ENCODE assay signal across 2 cellular contexts in genomic region chr5:140346348-140347221, GRCh38.
A peak's percentile ranks its signal among the peaks of the same experiment; 100 is the strongest.
TF ChIP-seq lines count a peak whose summit lies in the region.

Gene HBEGF (minus strand): TSS chr5:140346603. CDS start chr5:140346328, 275 bp downstream.

TF ChIP-seq in HEK293, 187 proteins besides CTCF, POLR2A, EP300 and RAD21 (continued from another document and continues in another):
- no peak for TF ChIP-seq ZBTB11 (tag by site-specific recombination; conservative IDR thresholded peaks at IDR 0.05; ENCODE audit: low read depth)
- TF ChIP-seq INSM2 (tag by site-specific recombination; IDR thresholded peaks at IDR 0.05), result peak; percentile 23; the same call in 1 of the 2 replicates
- TF ChIP-seq ZEB2 (tag by site-specific recombination; IDR thresholded peaks at IDR 0.05), result 0 out of 2 replicates have a peak, but pooled peaks have one; percentile 57
- 0 out of 2 replicates have a peak, but pooled peaks have one; percentile 29 for TF ChIP-seq KLF7 (tag by site-specific recombination; IDR thresholded peaks at IDR 0.05; ENCODE audit: borderline replicate concordance)
- no peak for TF ChIP-seq ZNF155 (tag by site-specific recombination; IDR thresholded peaks at IDR 0.05)
- TF ChIP-seq FEZF1 (tag by site-specific recombination; IDR thresholded peaks at IDR 0.05), result no peak
- peak; percentile 44 for TF ChIP-seq GLIS1 (tag by site-specific recombination; IDR thresholded peaks at IDR 0.05)
- TF ChIP-seq ZNF658 (tag by site-specific recombination; IDR thresholded peaks at IDR 0.05), result no peak
- peak; percentile 95 for TF ChIP-seq ZNF391 (tag by site-specific recombination; IDR thresholded peaks at IDR 0.05; ENCODE audit: borderline replicate concordance, low read depth)
- no peak for TF ChIP-seq ZNF544 (tag by site-specific recombination; IDR thresholded peaks at IDR 0.05)
- TF ChIP-seq ZBTB17 (tag by site-specific recombination; IDR thresholded peaks at IDR 0.05), result 0 out of 2 replicates have a peak, but pooled peaks have one; percentile 56
- TF ChIP-seq PATZ1 (tag by site-specific recombination; IDR thresholded peaks at IDR 0.05), result peak; percentile 4
- no peak for TF ChIP-seq ZNF221 (tag by site-specific recombination; IDR thresholded peaks at IDR 0.05; ENCODE audit: borderline replicate concordance)
- TF ChIP-seq ZBTB1 (tag by site-specific recombination; IDR thresholded peaks at IDR 0.05), result no peak
- peak; percentile 70; the same call in 1 of the 2 replicates for TF ChIP-seq ZNF501 (tag by site-specific recombination; IDR thresholded peaks at IDR 0.05)
- TF ChIP-seq ZXDB (tag by site-specific recombination; IDR thresholded peaks at IDR 0.05), result no peak
- no peak for TF ChIP-seq ZNF670 (tag by site-specific recombination; IDR thresholded peaks at IDR 0.05; ENCODE audit: low read depth)
- no peak for TF ChIP-seq ZNF624 (tag by site-specific recombination; IDR thresholded peaks at IDR 0.05)
- no peak for TF ChIP-seq ZNF488 (tag by site-specific recombination; IDR thresholded peaks at IDR 0.05)
- TF ChIP-seq ZFP3 (tag by site-specific recombination; IDR thresholded peaks at IDR 0.05; ENCODE audit: low read depth), result no peak
- peak; percentile 64; the same call in 1 of the 2 replicates for TF ChIP-seq KLF16 (tag by site-specific recombination; IDR thresholded peaks at IDR 0.05)
- TF ChIP-seq MZF1 (tag by site-specific recombination; IDR thresholded peaks at IDR 0.05; ENCODE audit: borderline replicate concordance), result no peak
- no peak for TF ChIP-seq ZNF521 (tag by site-specific recombination; IDR thresholded peaks at IDR 0.05)
- TF ChIP-seq IKZF3 (tag by site-specific recombination; IDR thresholded peaks at IDR 0.05), result no peak; the same call in 1 of the 2 replicates

TF ChIP-seq in K562, 482 proteins besides CTCF, POLR2A, EP300 and RAD21 (continued from another document and continues in another):
- TF ChIP-seq STAT6 (CRISPR knock-in tag; IDR thresholded peaks at IDR 0.05) (no peak), NFXL1 (CRISPR knock-in tag; IDR thresholded peaks at IDR 0.05) (no peak), CREB3L1 (IDR thresholded peaks at IDR 0.05; ENCODE audit: borderline replicate concordance, low read depth) (no peak), POLR3G (IDR thresholded peaks at IDR 0.05; ENCODE audit: extremely low read depth, insufficient read length, insufficient replicate concordance) (no peak), IRF1 (CRISPR knock-in tag; IDR thresholded peaks at IDR 0.05; ENCODE audit: borderline replicate concordance) (no peak), MTA1 (IDR thresholded peaks at IDR 0.05; ENCODE audit: borderline replicate concordance) (no peak), ZKSCAN8 (CRISPR knock-in tag; IDR thresholded peaks at IDR 0.05) (no peak), ADNP (tag; IDR thresholded peaks at IDR 0.05) (no peak), LEF1 (IDR thresholded peaks at IDR 0.05) (no peak), ZNF184 (CRISPR knock-in tag; IDR thresholded peaks at IDR 0.05) (no peak), ZNF609 (CRISPR knock-in tag; IDR thresholded peaks at IDR 0.05; ENCODE audit: borderline replicate concordance) (no peak), JUNB (CRISPR knock-in tag; conservative IDR thresholded peaks at IDR 0.05) (no peak), BACH1 (tag; IDR thresholded peaks at IDR 0.05) (no peak), ZNF561 (CRISPR knock-in tag; conservative IDR thresholded peaks at IDR 0.05) (no peak), REST (CRISPR knock-in tag; IDR thresholded peaks at IDR 0.05; ENCODE audit: low read depth) (no peak), MLLT1 (IDR thresholded peaks at IDR 0.05) (no peak), KAT7 (CRISPR knock-in tag; IDR thresholded peaks at IDR 0.05; ENCODE audit: borderline replicate concordance) (no peak; the same call in 1 of the 2 replicates), ZNF551 (CRISPR knock-in tag; IDR thresholded peaks at IDR 0.05) (no peak), ZNF695 (CRISPR knock-in tag; IDR thresholded peaks at IDR 0.05) (no peak), ID3 (CRISPR knock-in tag; IDR thresholded peaks at IDR 0.05) (no peak), ID3 (tag; IDR thresholded peaks at IDR 0.05) (no peak), E2F3 (CRISPR knock-in tag; IDR thresholded peaks at IDR 0.05) (no peak), POLR2H (tag; IDR thresholded peaks at IDR 0.05; ENCODE audit: low read depth) (no peak), NCOA4 (IDR thresholded peaks at IDR 0.05; ENCODE audit: partially characterized antibody) (no peak), TCF15 (CRISPR knock-in tag; IDR thresholded peaks at IDR 0.05) (no peak), GATAD2A (IDR thresholded peaks at IDR 0.05) (no peak), NUFIP1 (IDR thresholded peaks at IDR 0.05; ENCODE audit: partially characterized antibody) (no peak), TEAD2 (tag; IDR thresholded peaks at IDR 0.05) (no peak), ZBTB34 (CRISPR knock-in tag; IDR thresholded peaks at IDR 0.05) (no peak), ZNF274 (IDR thresholded peaks at IDR 0.05; ENCODE audit: borderline replicate concordance, low read depth, low read length) (no peak)
